18 cellular contexts compared by ENCODE assay signal in the genomic region with DNA sequence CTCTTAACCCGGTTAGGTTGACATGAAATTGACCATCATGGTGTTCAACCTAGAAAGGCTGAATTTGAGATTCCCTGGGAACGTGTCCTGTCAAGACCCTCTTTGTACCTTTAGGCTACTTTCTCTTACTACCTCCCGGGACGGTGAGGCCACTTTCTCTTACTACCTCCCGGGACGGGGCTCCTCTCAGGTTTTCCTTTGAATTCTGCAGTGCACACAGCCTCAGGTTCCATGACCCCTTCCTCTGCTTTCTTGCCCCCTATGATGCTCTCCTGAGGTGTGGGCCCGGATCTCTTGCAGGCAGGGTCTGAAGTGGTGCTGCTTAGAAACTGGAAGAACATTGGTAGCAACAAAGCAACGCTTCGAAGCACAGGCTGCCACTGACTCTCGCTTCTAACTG.
DNase-seq lines count a peak whose midpoint lies in the region; ATAC-seq and TF ChIP-seq lines count a peak whose summit lies in the region.
"Had no signal": no experiment of that assay in that cellular context is flagged by ENCODE, and none has a peak within 500 bp of the region (broad histone marks: within the 10 kb centered on the region; RNA-seq: fewer than 3 reads in every experiment).

No MANE protein-coding gene starts in this region.

- no peak overlapping the region for H2AFZ ChIP-seq in H9 (ENCODE audit: low read length)

- H2AK5ac ChIP-seq in H9 (ENCODE audit: insufficient read length, low read length): no peak overlapping the region

- H3K79me1 ChIP-seq in H9 (ENCODE audit: insufficient read depth, low read depth, low read length, poor library complexity, severe bottlenecking): no peaks in the 10 kb centered on the region

- H2BK15ac ChIP-seq in H9 (ENCODE audit: low read depth, low read length): no peak overlapping the region

- 98% methylated on average over 10 of the region's 10 CpGs for WGBS in thymus
- no CpG with 5 or more reads among the region's 10 CpGs for WGBS in H9 (ENCODE audit: extremely low coverage, insufficient read length, low lambda C conversion rate)

- H3K4me1 ChIP-seq in thymus (ENCODE audit: control insufficient read depth, insufficient read depth, low read length): peaks cover 34% of the 10 kb centered on the region
- no peaks in the 10 kb centered on the region; the same call in 1 of the 2 replicates for H3K4me1 ChIP-seq in H9 (ENCODE audit: insufficient read depth, low read length)

- no peak overlapping the region for H3K9ac ChIP-seq in H9 (ENCODE audit: extremely low read depth, insufficient read length, low read length)

- no peak overlapping the region for H3K56ac ChIP-seq in H9 (ENCODE audit: insufficient read length, low read depth, low read length)

- intact Hi-C loops in activated CD4-positive, alpha-beta T cell treated with anti-CD3 and anti-CD28 coated beads, Interleukin-2, amount 10 ng/mL, durations not matched to agents 24 days and 14 days (cut with micrococcal nuclease): loop anchor here (10.0 kb wide), 1 partner anchor 150 kb away; no protein-coding TSS in a partner anchor

- no peak overlapping the region for H3K18ac ChIP-seq in H9 (ENCODE audit: insufficient read length, low read depth, low read length)

- no peak overlapping the region for H3T11ph ChIP-seq in H9 (ENCODE audit: low read length)

- H3K4me3 ChIP-seq in thymus (ENCODE audit: low read length): no peak overlapping the region

- H3K4ac ChIP-seq in H9 (ENCODE audit: low read depth, low read length): no peak overlapping the region

- H3K4me3 Mint-ChIP-seq in HFFc6: peak overlapping the region; percentile 32; the same call in 1 of the 2 replicates
- H3K4me3 Mint-ChIP-seq in activated T-helper 17 cell treated with anti-CD3 and anti-CD28 coated beads, Interleukin-2, amount 50 U/mL, for 72 hours: no peak overlapping the region
- H3K4me3 Mint-ChIP-seq in H9: no peak overlapping the region
- no peak overlapping the region for H3K4me3 Mint-ChIP-seq in activated CD4-positive, alpha-beta T cell treated with anti-CD3 and anti-CD28 coated beads, Interleukin-2, amount 10 ng/mL, durations not matched to agents 24 days and 14 days

- no peak overlapping the region for H2BK20ac ChIP-seq in H9 (ENCODE audit: low read depth, low read length, poor library complexity, severe bottlenecking)

- peaks cover 19% of the 10 kb centered on the region; the same call in 1 of the 2 replicates for H3K9me3 Mint-ChIP-seq in HFFc6
- H3K9me3 Mint-ChIP-seq in activated T-helper 17 cell treated with anti-CD3 and anti-CD28 coated beads, Interleukin-2, amount 50 U/mL, for 72 hours: no peaks in the 10 kb centered on the region
- peaks cover 0 to 7% of the 10 kb centered on the region in 2 experiments; a peak in 1 of 5 replicates for H3K9me3 Mint-ChIP-seq in H9
- H3K9me3 Mint-ChIP-seq in activated CD4-positive, alpha-beta T cell treated with anti-CD3 and anti-CD28 coated beads, Interleukin-2, amount 10 ng/mL, durations not matched to agents 24 days and 14 days: no peaks in the 10 kb centered on the region

- no peak overlapping the region for H2BK5ac ChIP-seq in H9 (ENCODE audit: insufficient read length, low read length)

- ATAC-seq in activated T-helper 17 cell treated with anti-CD3 and anti-CD28 coated beads, Interleukin-2, amount 50 U/mL, for 72 hours (replicated peaks): no peak

- H3K27me3 ChIP-seq in thymus (ENCODE audit: control insufficient read depth, insufficient read depth): no peaks in the 10 kb centered on the region
- no peaks in the 10 kb centered on the region for H3K27me3 ChIP-seq in H9 (ENCODE audit: insufficient read depth, low read length)

- peaks cover 19% of the 10 kb centered on the region for H3K27me3 Mint-ChIP-seq in HFFc6 (ENCODE audit: insufficient read depth)
- no peaks in the 10 kb centered on the region for H3K27me3 Mint-ChIP-seq in activated T-helper 17 cell treated with anti-CD3 and anti-CD28 coated beads, Interleukin-2, amount 50 U/mL, for 72 hours
- no peaks in the 10 kb centered on the region for H3K27me3 Mint-ChIP-seq in H9 (ENCODE audit: low read depth)
- no peaks in the 10 kb centered on the region for H3K27me3 Mint-ChIP-seq in activated CD4-positive, alpha-beta T cell treated with anti-CD3 and anti-CD28 coated beads, Interleukin-2, amount 10 ng/mL, durations not matched to agents 24 days and 14 days
- H3K27me3 Mint-ChIP-seq: CD8-positive, alpha-beta memory T cell had no signal

- no peak overlapping the region for H4K8ac ChIP-seq in H9 (replicated peaks; ENCODE audit: insufficient read length, low read depth, low read length)

- H3K4me1 Mint-ChIP-seq in HFFc6 (ENCODE audit: low read depth): no peaks in the 10 kb centered on the region; the same call in 1 of the 2 replicates
- peaks cover 33% of the 10 kb centered on the region for H3K4me1 Mint-ChIP-seq in activated T-helper 17 cell treated with anti-CD3 and anti-CD28 coated beads, Interleukin-2, amount 50 U/mL, for 72 hours
- peaks cover 15 to 20% of the 10 kb centered on the region in 2 experiments for H3K4me1 Mint-ChIP-seq in H9
- peaks cover 31% of the 10 kb centered on the region for H3K4me1 Mint-ChIP-seq in activated CD4-positive, alpha-beta T cell treated with anti-CD3 and anti-CD28 coated beads, Interleukin-2, amount 10 ng/mL, durations not matched to agents 24 days and 14 days

- H4K5ac ChIP-seq in H9 (ENCODE audit: insufficient read length, low read depth, low read length): no peak overlapping the region

- H2BK120ac ChIP-seq in H9 (ENCODE audit: low read depth, low read length, poor library complexity, severe bottlenecking): no peak overlapping the region

- no peak overlapping the region for H3K23ac ChIP-seq in H9 (ENCODE audit: insufficient read length, low read depth, low read length)

- H3K36me3 Mint-ChIP-seq in HFFc6 (ENCODE audit: low read depth): no peaks in the 10 kb centered on the region
- H3K36me3 Mint-ChIP-seq in activated T-helper 17 cell treated with anti-CD3 and anti-CD28 coated beads, Interleukin-2, amount 50 U/mL, for 72 hours (ENCODE audit: low read depth): no peaks in the 10 kb centered on the region
- peaks cover 0 to 8% (median 4%) of the 10 kb centered on the region in 3 experiments; a peak in 2 of 7 replicates for H3K36me3 Mint-ChIP-seq in H9 (ENCODE audit: insufficient read depth in 1 of 3, low read depth in 3 of 3)
- no peaks in the 10 kb centered on the region for H3K36me3 Mint-ChIP-seq in activated CD4-positive, alpha-beta T cell treated with anti-CD3 and anti-CD28 coated beads, Interleukin-2, amount 10 ng/mL, durations not matched to agents 24 days and 14 days (ENCODE audit: low read depth)

- no peak overlapping the region for H3K4me2 ChIP-seq in H9 (ENCODE audit: insufficient read depth, insufficient read length, low read length)

- no peak for DNase-seq in HFFc6
- DNase-seq in mesenteric fat pad (ENCODE audit: low spot score): peak; percentile 55
- DNase-seq in H9: no peak
- no peak for DNase-seq in GM19240 (ENCODE audit: insufficient read length, low spot score)
- no peak for DNase-seq in activated CD4-positive, alpha-beta T cell treated with anti-CD3 and anti-CD28 coated beads, Interleukin-2, amount 10 ng/mL, durations not matched to agents 24 days and 14 days
- DNase-seq: C1 segment of cervical spinal cord; CD8-positive, alpha-beta memory T cell; DMS79; GOT3; KBM-7; NCI-H1105; NCI-H2081 treated with DMSO at 0.1 percent for 48 hours; NCI-H510A; NCI-H748 treated with DMSO at 0.1 percent for 48 hours; NK-92 treated with Interleukin-12 subunit alpha and Interleukin-12 subunit beta, amount 100 ng/mL, for 24 hours; SHP77 had no signal

- no peak overlapping the region for H4K91ac ChIP-seq in H9 (ENCODE audit: insufficient read length, low read depth, low read length)

- H4K20me1 ChIP-seq in H9 (ENCODE audit: control insufficient read depth, insufficient read depth, insufficient read length): no peaks in the 10 kb centered on the region

- H3K9me3 ChIP-seq in thymus (ENCODE audit: control insufficient read depth) (no peaks in the 10 kb centered on the region), H9 (ENCODE audit: control insufficient read depth, low read depth, low read length) (no peaks in the 10 kb centered on the region)

- no peaks in the 10 kb centered on the region for H3K23me2 ChIP-seq in H9 (ENCODE audit: insufficient read length, low read depth, low read length, poor library complexity, severe bottlenecking)

- TF ChIP-seq CTCF in HFFc6 (IDR thresholded peaks at IDR 0.05): no peak
- TF ChIP-seq CTCF in H9 (conservative IDR thresholded peaks at IDR 0.05): no peak

- H2BK12ac ChIP-seq in H9 (ENCODE audit: insufficient read length, low read depth, low read length): no peak overlapping the region

- H3K27ac ChIP-seq in thymus (ENCODE audit: low read depth) (peak overlapping the region; percentile 20), H9 (ENCODE audit: insufficient read length, low read depth, low read length) (no peak overlapping the region)

- H3K14ac ChIP-seq in H9 (ENCODE audit: insufficient read depth, low read length): no peak overlapping the region

- H3K36me3 ChIP-seq in thymus (ENCODE audit: control insufficient read depth, insufficient read depth): no peaks in the 10 kb centered on the region

- H3K27ac Mint-ChIP-seq in HFFc6 (no peak overlapping the region), H9 (no peak overlapping the region)
- peak overlapping the region; percentile 27 for H3K27ac Mint-ChIP-seq in activated T-helper 17 cell treated with anti-CD3 and anti-CD28 coated beads, Interleukin-2, amount 50 U/mL, for 72 hours
- no peak overlapping the region for H3K27ac Mint-ChIP-seq in activated CD4-positive, alpha-beta T cell treated with anti-CD3 and anti-CD28 coated beads, Interleukin-2, amount 10 ng/mL, durations not matched to agents 24 days and 14 days

- no peaks in the 10 kb centered on the region for H3K79me2 ChIP-seq in H9 (ENCODE audit: insufficient read depth, low read length)
